Comparison of ENCODE assay signal across 7 cellular contexts in genomic region chr10:125379592-125379991, GRCh38.
"Had no signal": no experiment of that assay in that cellular context is flagged by ENCODE, and none has a peak within 500 bp of the region (broad histone marks: within the 10 kb centered on the region; RNA-seq: fewer than 3 reads in every experiment).

No MANE protein-coding gene starts in this region.

- H3K27ac ChIP-seq: HL-60, KMS-11 had no signal

- ATAC-seq: HepG2, K562 had no signal

- DNase-seq: IMR-90, KBM-7, KG1 had no signal

- H3K4me3 ChIP-seq: K562 had no signal
